In the genomic region with DNA sequence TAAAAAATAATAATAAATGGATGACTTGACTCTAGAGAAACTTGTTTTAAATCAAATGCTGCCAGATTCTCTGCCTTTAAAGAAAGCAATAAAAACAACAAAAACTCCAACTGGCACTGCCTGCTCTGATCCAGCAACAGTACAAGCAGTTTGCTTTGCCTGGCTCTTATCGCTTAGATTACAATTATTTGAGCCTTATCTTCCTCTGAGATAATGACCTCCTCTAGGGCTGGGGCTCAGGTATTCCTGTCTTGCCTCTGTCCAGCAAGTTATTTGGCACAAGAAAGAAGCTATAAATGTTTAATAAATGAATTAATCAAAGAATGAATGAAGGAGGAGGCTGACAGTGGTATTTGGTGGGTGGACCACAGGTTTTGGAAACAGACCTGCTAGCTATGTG, we compare ENCODE assay signal across 2 cellular contexts.
TF ChIP-seq lines count a peak whose summit lies in the region.

No MANE protein-coding gene starts in this region.

TF ChIP-seq in GM23338, 12 proteins besides CTCF, POLR2A, EP300 and RAD21 (continued from another document):
- TF ChIP-seq, protein P1, sequence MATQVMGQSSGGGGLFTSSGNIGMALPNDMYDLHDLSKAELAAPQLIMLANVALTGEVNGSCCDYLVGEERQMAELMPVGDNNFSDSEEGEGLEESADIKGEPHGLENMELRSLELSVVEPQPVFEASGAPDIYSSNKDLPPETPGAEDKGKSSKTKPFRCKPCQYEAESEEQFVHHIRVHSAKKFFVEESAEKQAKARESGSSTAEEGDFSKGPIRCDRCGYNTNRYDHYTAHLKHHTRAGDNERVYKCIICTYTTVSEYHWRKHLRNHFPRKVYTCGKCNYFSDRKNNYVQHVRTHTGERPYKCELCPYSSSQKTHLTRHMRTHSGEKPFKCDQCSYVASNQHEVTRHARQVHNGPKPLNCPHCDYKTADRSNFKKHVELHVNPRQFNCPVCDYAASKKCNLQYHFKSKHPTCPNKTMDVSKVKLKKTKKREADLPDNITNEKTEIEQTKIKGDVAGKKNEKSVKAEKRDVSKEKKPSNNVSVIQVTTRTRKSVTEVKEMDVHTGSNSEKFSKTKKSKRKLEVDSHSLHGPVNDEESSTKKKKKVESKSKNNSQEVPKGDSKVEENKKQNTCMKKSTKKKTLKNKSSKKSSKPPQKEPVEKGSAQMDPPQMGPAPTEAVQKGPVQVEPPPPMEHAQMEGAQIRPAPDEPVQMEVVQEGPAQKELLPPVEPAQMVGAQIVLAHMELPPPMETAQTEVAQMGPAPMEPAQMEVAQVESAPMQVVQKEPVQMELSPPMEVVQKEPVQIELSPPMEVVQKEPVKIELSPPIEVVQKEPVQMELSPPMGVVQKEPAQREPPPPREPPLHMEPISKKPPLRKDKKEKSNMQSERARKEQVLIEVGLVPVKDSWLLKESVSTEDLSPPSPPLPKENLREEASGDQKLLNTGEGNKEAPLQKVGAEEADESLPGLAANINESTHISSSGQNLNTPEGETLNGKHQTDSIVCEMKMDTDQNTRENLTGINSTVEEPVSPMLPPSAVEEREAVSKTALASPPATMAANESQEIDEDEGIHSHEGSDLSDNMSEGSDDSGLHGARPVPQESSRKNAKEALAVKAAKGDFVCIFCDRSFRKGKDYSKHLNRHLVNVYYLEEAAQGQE (IDR thresholded peaks at IDR 0.05; ENCODE audit: unreplicated experiment), result no peak
- TF ChIP-seq POLR2AphosphoS5 (IDR thresholded peaks at IDR 0.05; ENCODE audit: low read depth) (no peak), EZH2phosphoT487 (IDR thresholded peaks at IDR 0.05; ENCODE audit: unreplicated experiment) (no peak), JUNB (IDR thresholded peaks at IDR 0.05; ENCODE audit: unreplicated experiment) (no peak), EZH2 (IDR thresholded peaks at IDR 0.05; ENCODE audit: low read depth, unreplicated experiment) (no peak), CREB1 (CRISPR knock-in tag; IDR thresholded peaks at IDR 0.05; ENCODE audit: low read depth) (no peak)
- TF ChIP-seq, protein P2, sequence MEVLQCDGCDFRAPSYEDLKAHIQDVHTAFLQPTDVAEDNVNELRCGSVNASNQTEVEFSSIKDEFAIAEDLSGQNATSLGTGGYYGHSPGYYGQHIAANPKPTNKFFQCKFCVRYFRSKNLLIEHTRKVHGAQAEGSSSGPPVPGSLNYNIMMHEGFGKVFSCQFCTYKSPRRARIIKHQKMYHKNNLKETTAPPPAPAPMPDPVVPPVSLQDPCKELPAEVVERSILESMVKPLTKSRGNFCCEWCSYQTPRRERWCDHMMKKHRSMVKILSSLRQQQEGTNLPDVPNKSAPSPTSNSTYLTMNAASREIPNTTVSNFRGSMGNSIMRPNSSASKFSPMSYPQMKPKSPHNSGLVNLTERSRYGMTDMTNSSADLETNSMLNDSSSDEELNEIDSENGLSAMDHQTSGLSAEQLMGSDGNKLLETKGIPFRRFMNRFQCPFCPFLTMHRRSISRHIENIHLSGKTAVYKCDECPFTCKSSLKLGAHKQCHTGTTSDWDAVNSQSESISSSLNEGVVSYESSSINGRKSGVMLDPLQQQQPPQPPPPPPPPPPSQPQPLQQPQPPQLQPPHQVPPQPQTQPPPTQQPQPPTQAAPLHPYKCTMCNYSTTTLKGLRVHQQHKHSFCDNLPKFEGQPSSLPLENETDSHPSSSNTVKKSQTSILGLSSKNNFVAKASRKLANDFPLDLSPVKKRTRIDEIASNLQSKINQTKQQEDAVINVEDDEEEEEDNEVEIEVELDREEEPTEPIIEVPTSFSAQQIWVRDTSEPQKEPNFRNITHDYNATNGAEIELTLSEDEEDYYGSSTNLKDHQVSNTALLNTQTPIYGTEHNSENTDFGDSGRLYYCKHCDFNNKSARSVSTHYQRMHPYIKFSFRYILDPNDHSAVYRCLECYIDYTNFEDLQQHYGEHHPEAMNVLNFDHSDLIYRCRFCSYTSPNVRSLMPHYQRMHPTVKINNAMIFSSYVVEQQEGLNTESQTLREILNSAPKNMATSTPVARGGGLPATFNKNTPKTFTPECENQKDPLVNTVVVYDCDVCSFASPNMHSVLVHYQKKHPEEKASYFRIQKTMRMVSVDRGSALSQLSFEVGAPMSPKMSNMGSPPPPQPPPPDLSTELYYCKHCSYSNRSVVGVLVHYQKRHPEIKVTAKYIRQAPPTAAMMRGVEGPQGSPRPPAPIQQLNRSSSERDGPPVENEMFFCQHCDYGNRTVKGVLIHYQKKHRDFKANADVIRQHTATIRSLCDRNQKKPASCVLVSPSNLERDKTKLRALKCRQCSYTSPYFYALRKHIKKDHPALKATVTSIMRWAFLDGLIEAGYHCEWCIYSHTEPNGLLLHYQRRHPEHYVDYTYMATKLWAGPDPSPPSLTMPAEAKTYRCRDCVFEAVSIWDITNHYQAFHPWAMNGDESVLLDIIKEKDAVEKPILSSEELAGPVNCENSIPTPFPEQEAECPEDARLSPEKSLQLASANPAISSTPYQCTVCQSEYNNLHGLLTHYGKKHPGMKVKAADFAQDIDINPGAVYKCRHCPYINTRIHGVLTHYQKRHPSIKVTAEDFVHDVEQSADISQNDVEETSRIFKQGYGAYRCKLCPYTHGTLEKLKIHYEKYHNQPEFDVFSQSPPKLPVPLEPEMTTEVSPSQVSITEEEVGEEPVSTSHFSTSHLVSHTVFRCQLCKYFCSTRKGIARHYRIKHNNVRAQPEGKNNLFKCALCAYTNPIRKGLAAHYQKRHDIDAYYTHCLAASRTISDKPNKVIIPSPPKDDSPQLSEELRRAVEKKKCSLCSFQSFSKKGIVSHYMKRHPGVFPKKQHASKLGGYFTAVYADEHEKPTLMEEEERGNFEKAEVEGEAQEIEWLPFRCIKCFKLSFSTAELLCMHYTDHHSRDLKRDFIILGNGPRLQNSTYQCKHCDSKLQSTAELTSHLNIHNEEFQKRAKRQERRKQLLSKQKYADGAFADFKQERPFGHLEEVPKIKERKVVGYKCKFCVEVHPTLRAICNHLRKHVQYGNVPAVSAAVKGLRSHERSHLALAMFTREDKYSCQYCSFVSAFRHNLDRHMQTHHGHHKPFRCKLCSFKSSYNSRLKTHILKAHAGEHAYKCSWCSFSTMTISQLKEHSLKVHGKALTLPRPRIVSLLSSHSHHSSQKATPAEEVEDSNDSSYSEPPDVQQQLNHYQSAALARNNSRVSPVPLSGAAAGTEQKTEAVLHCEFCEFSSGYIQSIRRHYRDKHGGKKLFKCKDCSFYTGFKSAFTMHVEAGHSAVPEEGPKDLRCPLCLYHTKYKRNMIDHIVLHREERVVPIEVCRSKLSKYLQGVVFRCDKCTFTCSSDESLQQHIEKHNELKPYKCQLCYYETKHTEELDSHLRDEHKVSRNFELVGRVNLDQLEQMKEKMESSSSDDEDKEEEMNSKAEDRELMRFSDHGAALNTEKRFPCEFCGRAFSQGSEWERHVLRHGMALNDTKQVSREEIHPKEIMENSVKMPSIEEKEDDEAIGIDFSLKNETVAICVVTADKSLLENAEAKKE (CRISPR knock-in tag; IDR thresholded peaks at IDR 0.05), result no peak
- TF ChIP-seq, protein P3, sequence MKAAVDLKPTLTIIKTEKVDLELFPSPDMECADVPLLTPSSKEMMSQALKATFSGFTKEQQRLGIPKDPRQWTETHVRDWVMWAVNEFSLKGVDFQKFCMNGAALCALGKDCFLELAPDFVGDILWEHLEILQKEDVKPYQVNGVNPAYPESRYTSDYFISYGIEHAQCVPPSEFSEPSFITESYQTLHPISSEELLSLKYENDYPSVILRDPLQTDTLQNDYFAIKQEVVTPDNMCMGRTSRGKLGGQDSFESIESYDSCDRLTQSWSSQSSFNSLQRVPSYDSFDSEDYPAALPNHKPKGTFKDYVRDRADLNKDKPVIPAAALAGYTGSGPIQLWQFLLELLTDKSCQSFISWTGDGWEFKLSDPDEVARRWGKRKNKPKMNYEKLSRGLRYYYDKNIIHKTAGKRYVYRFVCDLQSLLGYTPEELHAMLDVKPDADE (IDR thresholded peaks at IDR 0.05), result no peak
TF ChIP-seq in GM23338: peak in this region for 0.

TF ChIP-seq in WTC11, 78 proteins besides CTCF, POLR2A, EP300 and RAD21 (continued from another document):
- TF ChIP-seq ZBTB21 (CRISPR knock-in tag; IDR thresholded peaks at IDR 0.05; ENCODE audit: borderline replicate concordance) (no peak), MYBL2 (CRISPR knock-in tag; IDR thresholded peaks at IDR 0.05) (no peak), HMGA2 (CRISPR knock-in tag; IDR thresholded peaks at IDR 0.05) (no peak)
- TF ChIP-seq, protein P4, sequence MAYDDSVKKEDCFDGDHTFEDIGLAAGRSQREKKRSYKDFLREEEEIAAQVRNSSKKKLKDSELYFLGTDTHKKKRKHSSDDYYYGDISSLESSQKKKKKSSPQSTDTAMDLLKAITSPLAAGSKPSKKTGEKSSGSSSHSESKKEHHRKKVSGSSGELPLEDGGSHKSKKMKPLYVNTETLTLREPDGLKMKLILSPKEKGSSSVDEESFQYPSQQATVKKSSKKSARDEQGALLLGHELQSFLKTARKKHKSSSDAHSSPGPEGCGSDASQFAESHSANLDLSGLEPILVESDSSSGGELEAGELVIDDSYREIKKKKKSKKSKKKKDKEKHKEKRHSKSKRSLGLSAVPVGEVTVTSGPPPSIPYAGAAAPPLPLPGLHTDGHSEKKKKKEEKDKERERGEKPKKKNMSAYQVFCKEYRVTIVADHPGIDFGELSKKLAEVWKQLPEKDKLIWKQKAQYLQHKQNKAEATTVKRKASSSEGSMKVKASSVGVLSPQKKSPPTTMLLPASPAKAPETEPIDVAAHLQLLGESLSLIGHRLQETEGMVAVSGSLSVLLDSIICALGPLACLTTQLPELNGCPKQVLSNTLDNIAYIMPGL (CRISPR knock-in tag; IDR thresholded peaks at IDR 0.05), result no peak
